ENCODE assay signal across 30 cellular contexts in the genomic region with DNA sequence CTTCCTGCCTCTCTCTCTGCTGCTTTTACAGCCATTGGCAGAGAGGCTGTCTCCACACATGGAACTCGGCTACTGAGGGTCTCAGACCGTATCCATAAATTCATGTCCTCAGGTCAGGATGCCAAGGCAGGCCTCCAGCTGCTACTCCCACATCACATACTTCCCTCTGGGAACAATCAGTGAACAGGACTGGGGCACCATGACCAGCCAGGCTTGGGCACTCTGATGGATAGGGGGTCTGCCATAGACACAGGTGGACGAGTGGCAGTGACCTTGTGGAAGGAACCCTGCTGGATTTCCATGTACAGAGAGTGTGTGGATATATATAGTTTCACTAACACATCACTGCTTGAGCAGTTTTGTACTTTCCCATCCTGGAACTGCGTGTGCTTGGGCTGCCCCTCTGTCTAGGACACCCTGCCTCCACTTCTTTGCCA.
DNase-seq lines count a peak whose midpoint lies in the region; ATAC-seq, FAIRE-seq and TF ChIP-seq lines count a peak whose summit lies in the region.
"Had no signal": no experiment of that assay in that cellular context is flagged by ENCODE, and none has a peak within 500 bp of the region (broad histone marks: within the 10 kb centered on the region; RNA-seq: fewer than 3 reads in every experiment).

No MANE protein-coding gene starts in this region.

- H3K4me2 ChIP-seq in astrocyte (ENCODE audit: low read length), result no peak overlapping the region

- DNase-seq in activated CD8-positive, alpha-beta memory T cell treated with anti-CD3 and anti-CD28 coated beads for 24 hours, result peak; percentile 46
- no peak for DNase-seq in activated CD8-positive, alpha-beta memory T cell treated with anti-CD3 and anti-CD28 coated beads, Interleukin-2, amount 50 U/mL, for 4 hours
- DNase-seq in astrocyte (ENCODE audit: low read depth) (no peak), lower lobe of right lung (no peak), testis (peak; percentile 10), NCI-H2029 (lab: John Stamatoyannopoulos, UW) (no peak), NCI-H748 treated with DMSO at 0.1 percent for 48 hours (lab: John Stamatoyannopoulos, UW) (no peak)
- DNase-seq: activated B cell treated with CpG ODN at 0.5 μM for 24 hours; activated CD4-positive, alpha-beta T cell treated with anti-CD3 and anti-CD28 coated beads, Interleukin-2, amount 10 ng/mL, durations not matched to agents 7 days and 5 days; activated naive CD4-positive, alpha-beta T cell; activated naive CD8-positive, alpha-beta T cell treated with anti-CD3 and anti-CD28 coated beads, Interleukin-2, amount 50 U/mL, for 24 hours; activated T-cell treated with anti-CD3 and anti-CD28 coated beads, Interleukin-2, amount 50 U/mL, for 4 hours; CD4-positive, alpha-beta T cell; central memory CD4-positive, alpha-beta T cell; EL; immature natural killer cell; left colon; MM.1S; NCI-H1105 treated with DMSO at 0.1 percent for 48 hours; NCI-H524 treated with DMSO at 0.1 percent for 48 hours; NK-92 treated with Interleukin-12 subunit alpha and Interleukin-12 subunit beta, amount 100 ng/mL, for 24 hours; SK-N-SH; stimulated activated CD4-positive, alpha-beta T cell treated with anti-CD3 and anti-CD28 coated beads, Interleukin-2, amount 100 ng/mL, for 48 hours had no signal

- no peak overlapping the region for H2AFZ ChIP-seq in astrocyte (ENCODE audit: low read depth, low read length)

- no peak for TF ChIP-seq POLR2A in testis (IDR thresholded peaks at IDR 0.05)

- H3K9me3 ChIP-seq in astrocyte (ENCODE audit: insufficient read depth, low read depth, low read length) (no peaks in the 10 kb centered on the region), lower lobe of right lung (no peaks in the 10 kb centered on the region), testis (no peaks in the 10 kb centered on the region)
- H3K9me3 ChIP-seq: gastroesophageal sphincter, right lobe of liver, SK-N-SH, uterus had no signal

- no peaks in the 10 kb centered on the region for H3K27me3 Mint-ChIP-seq in astrocyte (ENCODE audit: low read depth, unreplicated experiment)
- H3K27me3 Mint-ChIP-seq: CD4-positive, alpha-beta T cell had no signal

- no peak overlapping the region for H3K4me3 Mint-ChIP-seq in astrocyte (ENCODE audit: unreplicated experiment)
- H3K4me3 Mint-ChIP-seq: activated B cell treated with CpG ODN at 0.5 μM for 24 hours; activated CD4-positive, alpha-beta T cell treated with anti-CD3 and anti-CD28 coated beads, Interleukin-2, amount 10 ng/mL, durations not matched to agents 7 days and 5 days; activated naive CD8-positive, alpha-beta T cell treated with anti-CD3 and anti-CD28 coated beads, Interleukin-2, amount 50 U/mL, for 24 hours; activated T-cell treated with anti-CD3 and anti-CD28 coated beads, Interleukin-2, amount 50 U/mL, for 4 hours; CD4-positive, alpha-beta T cell; immature natural killer cell had no signal

- no peak for TF ChIP-seq CTCF in astrocyte (IDR thresholded peaks at IDR 0.05; ENCODE audit: insufficient read depth, low read depth, low read length)
- no peak for TF ChIP-seq CTCF in lower lobe of right lung (IDR thresholded peaks at IDR 0.05)
- TF ChIP-seq CTCF in testis (IDR thresholded peaks at IDR 0.05), result no peak

- peak overlapping the region; percentile 99 for H3K27ac ChIP-seq in astrocyte (ENCODE audit: low read depth, low read length)
- H3K27ac ChIP-seq in lower lobe of right lung, result peak overlapping the region; percentile 11
- no peak overlapping the region for H3K27ac ChIP-seq in testis
- H3K27ac ChIP-seq: HL-60, right lobe of liver, uterus had no signal

- H3K27me3 ChIP-seq in astrocyte (ENCODE audit: insufficient read depth, low read length) (no peaks in the 10 kb centered on the region), lower lobe of right lung (ENCODE audit: low read depth) (no peaks in the 10 kb centered on the region), testis (no peaks in the 10 kb centered on the region)
- H3K27me3 ChIP-seq: gastroesophageal sphincter, right lobe of liver, uterus had no signal

- H3K79me2 ChIP-seq in astrocyte (ENCODE audit: insufficient read depth, low read length), result peaks cover 23% of the 10 kb centered on the region

- H3K4me3 ChIP-seq in astrocyte (ENCODE audit: insufficient read depth, low read depth, low read length) (no peak overlapping the region), lower lobe of right lung (no peak overlapping the region), testis (no peak overlapping the region)
- H3K4me3 ChIP-seq: gastroesophageal sphincter, right lobe of liver, uterus had no signal

- peaks cover 47% of the 10 kb centered on the region for H3K4me1 Mint-ChIP-seq in astrocyte (ENCODE audit: low read depth, unreplicated experiment)
- H3K4me1 Mint-ChIP-seq: activated B cell treated with CpG ODN at 0.5 μM for 24 hours; activated CD4-positive, alpha-beta T cell treated with anti-CD3 and anti-CD28 coated beads, Interleukin-2, amount 10 ng/mL, durations not matched to agents 7 days and 5 days; immature natural killer cell had no signal

- H4K20me1 ChIP-seq in astrocyte (ENCODE audit: insufficient read depth, low read length), result no peaks in the 10 kb centered on the region

- intact Hi-C loops in lower lobe of right lung (cut with DNase I), result loop anchor here (10.0 kb wide), 1 partner anchor 235 kb away; no protein-coding TSS in a partner anchor
- intact Hi-C loops in testis (cut with DNase I; ENCODE audit: low total_unique reads), result loop anchor here (5.0 kb wide), 1 partner anchor 232 kb away; no protein-coding TSS in a partner anchor

- H3K4me1 ChIP-seq in astrocyte (ENCODE audit: insufficient read depth, low read length), result peaks cover 50% of the 10 kb centered on the region
- peaks cover 16% of the 10 kb centered on the region for H3K4me1 ChIP-seq in lower lobe of right lung
- no peaks in the 10 kb centered on the region for H3K4me1 ChIP-seq in testis
- H3K4me1 ChIP-seq: right lobe of liver, uterus had no signal

- no peak for FAIRE-seq in astrocyte (lab: Jason Lieb, UNC)
- FAIRE-seq: endothelial cell of umbilical vein, H1 had no signal

- no peak overlapping the region for H3K9ac ChIP-seq in astrocyte (ENCODE audit: low read length)

- ATAC-seq in lower lobe of right lung (peak; percentile 10 to 25), GM19452 (IDR thresholded peaks at IDR 0.05; ENCODE audit: unreplicated experiment) (no peak)
- ATAC-seq: activated naive CD8-positive, alpha-beta T cell treated with anti-CD3 and anti-CD28 coated beads, Interleukin-2, amount 50 U/mL, for 24 hours; activated T-cell treated with anti-CD3 and anti-CD28 coated beads, Interleukin-2, amount 50 U/mL, for 4 hours; gastroesophageal sphincter; right lobe of liver had no signal

- WGBS in testis, 2 donors, result 55 to 67% methylated on average over 4 of the region's 4 CpGs

- H3K36me3 ChIP-seq in astrocyte (ENCODE audit: insufficient read depth, low read length), result no peaks in the 10 kb centered on the region
- no peaks in the 10 kb centered on the region for H3K36me3 ChIP-seq in lower lobe of right lung
- no peaks in the 10 kb centered on the region for H3K36me3 ChIP-seq in testis (ENCODE audit: low read depth, missing control alignments)
- H3K36me3 ChIP-seq: gastroesophageal sphincter, right lobe of liver, uterus had no signal

- H3K9me3 Mint-ChIP-seq in astrocyte (ENCODE audit: unreplicated experiment), result no peaks in the 10 kb centered on the region
- H3K9me3 Mint-ChIP-seq: activated B cell treated with CpG ODN at 0.5 μM for 24 hours; activated CD4-positive, alpha-beta T cell treated with anti-CD3 and anti-CD28 coated beads, Interleukin-2, amount 10 ng/mL, durations not matched to agents 7 days and 5 days; activated naive CD8-positive, alpha-beta T cell treated with anti-CD3 and anti-CD28 coated beads, Interleukin-2, amount 50 U/mL, for 24 hours; activated T-cell treated with anti-CD3 and anti-CD28 coated beads, Interleukin-2, amount 50 U/mL, for 4 hours; CD4-positive, alpha-beta T cell; immature natural killer cell had no signal

- H3K27ac Mint-ChIP-seq in astrocyte (ENCODE audit: unreplicated experiment), result peak overlapping the region; percentile 90
- H3K27ac Mint-ChIP-seq: activated B cell treated with CpG ODN at 0.5 μM for 24 hours; activated CD4-positive, alpha-beta T cell treated with anti-CD3 and anti-CD28 coated beads, Interleukin-2, amount 10 ng/mL, durations not matched to agents 7 days and 5 days; CD4-positive, alpha-beta T cell had no signal

- peaks cover 2% of the 10 kb centered on the region for H3K36me3 Mint-ChIP-seq in astrocyte (ENCODE audit: low read depth, unreplicated experiment)
- H3K36me3 Mint-ChIP-seq: immature natural killer cell had no signal

Comparison
In these comparisons a context has a peak if more than half of its experiments do, and no peak if none do; other contexts are left out.
1. DNase-seq: peak in activated CD8-positive, alpha-beta memory T cell treated with anti-CD3 and anti-CD28 coated beads for 24 hours (single experiment) and testis (single experiment); none in activated CD8-positive, alpha-beta memory T cell treated with anti-CD3 and anti-CD28 coated beads, Interleukin-2, amount 50 U/mL, for 4 hours (single experiment), astrocyte (single experiment), lower lobe of right lung (single experiment), NCI-H2029 (single experiment) and NCI-H748 treated with DMSO at 0.1 percent for 48 hours (single experiment).
2. H3K27ac ChIP-seq: peak in astrocyte (single experiment) and lower lobe of right lung (single experiment); none in testis (0 of 2).